ENCODE assay signal across 10 cellular contexts in the genomic region with DNA sequence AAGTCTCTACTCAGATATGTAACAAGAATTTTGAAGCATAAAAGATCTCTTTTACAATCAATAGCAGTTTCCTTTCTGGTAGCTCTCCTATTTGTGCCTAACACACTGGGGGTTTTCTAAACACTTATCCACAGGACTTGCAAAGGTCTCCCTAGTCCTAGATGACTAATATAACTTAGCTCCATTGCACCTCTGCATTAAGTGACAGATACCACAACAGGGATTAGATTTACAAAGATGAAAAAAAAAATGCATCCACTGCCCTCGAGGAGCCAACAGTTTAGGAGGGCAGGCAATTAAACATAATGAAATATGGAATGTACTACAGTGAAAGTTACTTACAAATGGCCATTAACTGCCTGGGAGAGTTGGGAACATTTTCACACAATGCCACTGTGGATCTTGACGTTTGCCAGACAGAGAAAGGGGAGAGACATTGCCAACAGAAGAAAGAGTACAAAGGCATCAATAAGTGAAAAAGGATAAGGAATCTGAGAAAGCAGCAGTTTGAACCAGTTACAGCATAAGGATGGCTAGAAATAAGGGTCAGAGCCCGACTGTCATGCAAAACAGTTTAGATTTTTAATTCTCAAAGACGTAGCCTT. TPM values are rescaled to one million over a fixed set of nuclear protein-coding genes. Genes with fewer than 3 reads are reported as not detected.
DNase-seq lines count a peak whose midpoint lies in the region; ATAC-seq and TF ChIP-seq lines count a peak whose summit lies in the region.
"Had no signal": no experiment of that assay in that cellular context is flagged by ENCODE, and none has a peak within 500 bp of the region (broad histone marks: within the 10 kb centered on the region; RNA-seq: fewer than 3 reads in every experiment).

No MANE protein-coding gene starts in this region.

- H3K4me2 ChIP-seq in neuronal stem cell (ENCODE audit: insufficient read depth, low read length, poor library complexity, severe bottlenecking): no peak overlapping the region

- no CpG with 5 or more reads among the region's 4 CpGs for WGBS in neuronal stem cell (ENCODE audit: extremely low coverage in 2 of 2, insufficient read length in 2 of 2, insufficient replicate concordance in 1 of 2), 2 donors
- WGBS in thyroid gland, 2 donors: 61 to 66% methylated on average over 4 of the region's 4 CpGs

- H3K4me1 Mint-ChIP-seq in activated naive CD4-positive, alpha-beta T cell treated with anti-CD3 and anti-CD28 coated beads, Interleukin-2, amount 50 U/mL, for 24 hours: peaks cover 91% of the 10 kb centered on the region
- peaks cover 35% of the 10 kb centered on the region for H3K4me1 Mint-ChIP-seq in activated naive CD4-positive, alpha-beta T cell treated with anti-CD3 and anti-CD28 coated beads, Interleukin-2, amount 10 ng/mL, durations not matched to agents 7 days and 5 days
- H3K4me1 Mint-ChIP-seq in T-helper 17 cell (peaks cover 65% of the 10 kb centered on the region), immature natural killer cell (peaks cover 83 to 92% of the 10 kb centered on the region in 2 donors)
- peaks cover 93% of the 10 kb centered on the region for H3K4me1 Mint-ChIP-seq in stimulated activated naive CD8-positive, alpha-beta T cell treated with anti-CD3 and anti-CD28 coated beads, Interleukin-15, Interleukin-2, amounts not matched to agents 100 ng/mL and 50 ng/mL, for 24 hours (ENCODE audit: low read depth)

- peak overlapping the region; percentile 56 for H3K27ac Mint-ChIP-seq in activated naive CD4-positive, alpha-beta T cell treated with anti-CD3 and anti-CD28 coated beads, Interleukin-2, amount 50 U/mL, for 24 hours
- no peak overlapping the region for H3K27ac Mint-ChIP-seq in activated naive CD4-positive, alpha-beta T cell treated with anti-CD3 and anti-CD28 coated beads, Interleukin-2, amount 10 ng/mL, durations not matched to agents 7 days and 5 days
- H3K27ac Mint-ChIP-seq in T-helper 17 cell (peak overlapping the region; percentile 91), immature natural killer cell (peak overlapping the region; percentile 6 to 34 (median 19))
- H3K27ac Mint-ChIP-seq in stimulated activated naive CD8-positive, alpha-beta T cell treated with anti-CD3 and anti-CD28 coated beads, Interleukin-15, Interleukin-2, amounts not matched to agents 100 ng/mL and 50 ng/mL, for 24 hours: no peak overlapping the region

- H3K4me1 ChIP-seq in neuronal stem cell (ENCODE audit: control insufficient read depth in 2 of 2, insufficient read depth in 1 of 2, low read depth in 1 of 2, low read length in 2 of 2): peaks cover 0 to 3% of the 10 kb centered on the region in 2 donors
- peaks cover 27 to 62% of the 10 kb centered on the region in 2 donors for H3K4me1 ChIP-seq in thyroid gland

- ATAC-seq in T-helper 17 cell (no peak), HG03520 (IDR thresholded peaks at IDR 0.05; ENCODE audit: unreplicated experiment) (no peak)

- no peak overlapping the region for H2BK12ac ChIP-seq in neuronal stem cell (ENCODE audit: low read length)

- intact Hi-C loops in thyroid gland (cut with DNase I): no loop called here

- no peaks in the 10 kb centered on the region for H3K27me3 Mint-ChIP-seq in activated naive CD4-positive, alpha-beta T cell treated with anti-CD3 and anti-CD28 coated beads, Interleukin-2, amount 50 U/mL, for 24 hours
- H3K27me3 Mint-ChIP-seq in activated naive CD4-positive, alpha-beta T cell treated with anti-CD3 and anti-CD28 coated beads, Interleukin-2, amount 10 ng/mL, durations not matched to agents 7 days and 5 days: no peaks in the 10 kb centered on the region
- H3K27me3 Mint-ChIP-seq in T-helper 17 cell (no peaks in the 10 kb centered on the region), immature natural killer cell (ENCODE audit: low read depth in 3 of 3) (peaks cover 0 to 2% (median 0%) of the 10 kb centered on the region in 3 donors)
- H3K27me3 Mint-ChIP-seq in stimulated activated naive CD8-positive, alpha-beta T cell treated with anti-CD3 and anti-CD28 coated beads, Interleukin-15, Interleukin-2, amounts not matched to agents 100 ng/mL and 50 ng/mL, for 24 hours: no peaks in the 10 kb centered on the region

- H3K27ac ChIP-seq in neuronal stem cell (replicated peaks; ENCODE audit: low read length) (no peak overlapping the region), thyroid gland (no peak overlapping the region)
- H3K27ac ChIP-seq: ovary had no signal

- H3K9me3 ChIP-seq in T-helper 17 cell (ENCODE audit: control insufficient read depth, low read length, poor library complexity, severe bottlenecking) (no peaks in the 10 kb centered on the region), neuronal stem cell (replicated peaks in 1 of 2; ENCODE audit: control insufficient read depth in 2 of 2, insufficient read depth in 1 of 2, low read depth in 1 of 2, low read length in 2 of 2) (no peaks in the 10 kb centered on the region), thyroid gland (no peaks in the 10 kb centered on the region)
- H3K9me3 ChIP-seq: ovary had no signal

- no peak overlapping the region for H4K91ac ChIP-seq in neuronal stem cell (ENCODE audit: low read depth, low read length, poor library complexity)

- no peak overlapping the region for H2AFZ ChIP-seq in neuronal stem cell (ENCODE audit: low read length)

- H3K9ac ChIP-seq in neuronal stem cell (ENCODE audit: low read depth, low read length, poor library complexity): no peak overlapping the region

- H3K36me3 Mint-ChIP-seq in activated naive CD4-positive, alpha-beta T cell treated with anti-CD3 and anti-CD28 coated beads, Interleukin-2, amount 50 U/mL, for 24 hours: peaks cover 9% of the 10 kb centered on the region
- H3K36me3 Mint-ChIP-seq in activated naive CD4-positive, alpha-beta T cell treated with anti-CD3 and anti-CD28 coated beads, Interleukin-2, amount 10 ng/mL, durations not matched to agents 7 days and 5 days: peaks cover 3% of the 10 kb centered on the region
- peaks cover 2% of the 10 kb centered on the region for H3K36me3 Mint-ChIP-seq in T-helper 17 cell (ENCODE audit: low read depth)
- H3K36me3 Mint-ChIP-seq in immature natural killer cell: peaks cover 0 to 3% (median 0%) of the 10 kb centered on the region in 3 donors
- peaks cover 39% of the 10 kb centered on the region for H3K36me3 Mint-ChIP-seq in stimulated activated naive CD8-positive, alpha-beta T cell treated with anti-CD3 and anti-CD28 coated beads, Interleukin-15, Interleukin-2, amounts not matched to agents 100 ng/mL and 50 ng/mL, for 24 hours (ENCODE audit: low read depth)

- H3K4me3 Mint-ChIP-seq in activated naive CD4-positive, alpha-beta T cell treated with anti-CD3 and anti-CD28 coated beads, Interleukin-2, amount 50 U/mL, for 24 hours: peak overlapping the region; percentile 72
- no peak overlapping the region for H3K4me3 Mint-ChIP-seq in activated naive CD4-positive, alpha-beta T cell treated with anti-CD3 and anti-CD28 coated beads, Interleukin-2, amount 10 ng/mL, durations not matched to agents 7 days and 5 days
- H3K4me3 Mint-ChIP-seq in T-helper 17 cell: peak overlapping the region; percentile 80
- peak overlapping the region in 4 of 5 donors; percentile 4 to 35 (median 28) for H3K4me3 Mint-ChIP-seq in immature natural killer cell
- H3K4me3 Mint-ChIP-seq in stimulated activated naive CD8-positive, alpha-beta T cell treated with anti-CD3 and anti-CD28 coated beads, Interleukin-15, Interleukin-2, amounts not matched to agents 100 ng/mL and 50 ng/mL, for 24 hours: peak overlapping the region; percentile 2

- H2AK5ac ChIP-seq in neuronal stem cell (ENCODE audit: low read depth, low read length): no peak overlapping the region

- no peak overlapping the region for H3K14ac ChIP-seq in neuronal stem cell (ENCODE audit: low read length)

- H3K27me3 ChIP-seq in neuronal stem cell (ENCODE audit: control insufficient read depth in 3 of 3, insufficient read depth in 3 of 3, low read depth in 1 of 3, low read length in 3 of 3) (no peaks in the 10 kb centered on the region), thyroid gland (no peaks in the 10 kb centered on the region)
- H3K27me3 ChIP-seq: ovary had no signal

- no peak overlapping the region for H3K4ac ChIP-seq in neuronal stem cell (ENCODE audit: low read length)

- TF ChIP-seq POLR2A in thyroid gland (IDR thresholded peaks at IDR 0.05): no peak

- no peak overlapping the region for H2BK5ac ChIP-seq in neuronal stem cell (ENCODE audit: low read length)

- no peaks in the 10 kb centered on the region for H3K9me3 Mint-ChIP-seq in activated naive CD4-positive, alpha-beta T cell treated with anti-CD3 and anti-CD28 coated beads, Interleukin-2, amount 50 U/mL, for 24 hours
- no peaks in the 10 kb centered on the region for H3K9me3 Mint-ChIP-seq in activated naive CD4-positive, alpha-beta T cell treated with anti-CD3 and anti-CD28 coated beads, Interleukin-2, amount 10 ng/mL, durations not matched to agents 7 days and 5 days
- no peaks in the 10 kb centered on the region for H3K9me3 Mint-ChIP-seq in immature natural killer cell
- H3K9me3 Mint-ChIP-seq in stimulated activated naive CD8-positive, alpha-beta T cell treated with anti-CD3 and anti-CD28 coated beads, Interleukin-15, Interleukin-2, amounts not matched to agents 100 ng/mL and 50 ng/mL, for 24 hours: no peaks in the 10 kb centered on the region

- H3K79me1 ChIP-seq in neuronal stem cell (ENCODE audit: low read depth, low read length): peaks cover 5% of the 10 kb centered on the region

- no peak for DNase-seq in activated naive CD4-positive, alpha-beta T cell treated with anti-CD3 and anti-CD28 coated beads, Interleukin-2, amount 10 ng/mL, durations not matched to agents 7 days and 5 days
- DNase-seq in T-helper 17 cell: no peak
- DNase-seq in immature natural killer cell: no peak
- no peak for DNase-seq in neuronal stem cell (ENCODE audit: low spot score)
- DNase-seq in thyroid gland: no peak
- DNase-seq: GOT3, ovary had no signal

- H3K4me3 ChIP-seq in neuronal stem cell (ENCODE audit: low read length in 2 of 2): no peak overlapping the region
- H3K4me3 ChIP-seq in thyroid gland (replicated peaks in 1 of 3): no peak overlapping the region
- H3K4me3 ChIP-seq: ovary had no signal

- no peak overlapping the region for H3K18ac ChIP-seq in neuronal stem cell (ENCODE audit: low read length)

- no peak overlapping the region for H4K8ac ChIP-seq in neuronal stem cell (ENCODE audit: low read depth, low read length)

- TF ChIP-seq CTCF in thyroid gland (IDR thresholded peaks at IDR 0.05): no peak

- no peak overlapping the region for H3K23ac ChIP-seq in neuronal stem cell (ENCODE audit: low read depth, low read length, poor library complexity)

- H2BK15ac ChIP-seq in neuronal stem cell (ENCODE audit: low read length): no peak overlapping the region

- no peak overlapping the region for H2BK120ac ChIP-seq in neuronal stem cell (ENCODE audit: low read depth, low read length)

- CTCF ChIA-PET in activated naive CD4-positive, alpha-beta T cell treated with anti-CD3 and anti-CD28 coated beads, Interleukin-2, amount 10 ng/mL, durations not matched to agents 7 days and 5 days (lab: Charles Lee): interaction anchor here (0.7 kb wide), 1 partner anchor 13 kb away, joined by 3 read pairs; no protein-coding TSS in a partner anchor

- H3K36me3 ChIP-seq in neuronal stem cell (replicated peaks in 1 of 2; ENCODE audit: control insufficient read depth in 2 of 2, insufficient read depth in 2 of 2, low read length in 2 of 2): peaks cover 0 to 38% of the 10 kb centered on the region in 2 donors
- no peaks in the 10 kb centered on the region for H3K36me3 ChIP-seq in thyroid gland
- H3K36me3 ChIP-seq: ovary had no signal

RNA-seq across cellular contexts. Expression of a gene that starts 14.3 kb away (rescaled TPM):
- total RNA-seq in T-helper 17 cell: 10 to 100 TPM; 60.3 to 83.9 TPM
- 1 to 10 TPM; 7.1 to 7.4 (median 7.1) TPM for polyA plus RNA-seq in immature natural killer cell
- polyA plus RNA-seq in neuronal stem cell (2013, experiment 1 of 2): 24.6 TPM
- polyA plus RNA-seq in neuronal stem cell (2013, experiment 2 of 2): 25.2 TPM
- 10 to 100 TPM; 29.4 to 35.1 (median 31.4) TPM for total RNA-seq in thyroid gland

Comparison
In these comparisons a context has a peak if more than half of its experiments do, and no peak if none do; other contexts are left out.
1. H3K27ac Mint-ChIP-seq: peak in activated naive CD4-positive, alpha-beta T cell treated with anti-CD3 and anti-CD28 coated beads, Interleukin-2, amount 50 U/mL, for 24 hours (single experiment), T-helper 17 cell (single experiment) and immature natural killer cell (6 of 6); none in activated naive CD4-positive, alpha-beta T cell treated with anti-CD3 and anti-CD28 coated beads, Interleukin-2, amount 10 ng/mL, durations not matched to agents 7 days and 5 days (single experiment) and stimulated activated naive CD8-positive, alpha-beta T cell treated with anti-CD3 and anti-CD28 coated beads, Interleukin-15, Interleukin-2, amounts not matched to agents 100 ng/mL and 50 ng/mL, for 24 hours (single experiment).